Comparison of ENCODE assay signal across 19 cellular contexts in genomic region chr4:113169368-113169767, GRCh38.
A peak's percentile ranks its signal among the peaks of the same experiment; 100 is the strongest.
DNase-seq lines count a peak whose midpoint lies in the region; ATAC-seq, FAIRE-seq and TF ChIP-seq lines count a peak whose summit lies in the region.
"Had no signal": no experiment of that assay in that cellular context is flagged by ENCODE, and none has a peak within 500 bp of the region (broad histone marks: within the 10 kb centered on the region; RNA-seq: fewer than 3 reads in every experiment).

No MANE protein-coding gene starts in this region.

- H3K4me3 ChIP-seq in A549 (no peak overlapping the region), HUES64 (ENCODE audit: low read length) (no peak overlapping the region), hepatocyte (no peak overlapping the region), mesodermal cell (ENCODE audit: extremely low read depth, insufficient read depth, low read length, poor library complexity, severe bottlenecking) (no peak overlapping the region), Karpas-422 (ENCODE audit: low read length) (no peak overlapping the region)
- H3K4me3 ChIP-seq: BLaER1, esophagus muscularis mucosa, GM12878 had no signal

- 18% methylated on average over 5 of the region's 5 CpGs for WGBS in A549 (ENCODE audit: missing lambda C conversion rate)
- 59% methylated on average over 5 of the region's 5 CpGs for WGBS in HUES64
- WGBS in hepatocyte (ENCODE audit: low lambda C conversion rate, missing lambda C conversion rate), result 28% methylated on average over 5 of the region's 5 CpGs
- WGBS in mesodermal cell (ENCODE audit: insufficient coverage in 2 of 2), 2 experiments, result 54 to 57% methylated on average over 2 to 4 of the region's 5 CpGs

- H3K27me3 ChIP-seq in HUES64 (ENCODE audit: insufficient read depth, low read length) (no peaks in the 10 kb centered on the region), hepatocyte (no peaks in the 10 kb centered on the region), Karpas-422 (ENCODE audit: low read length) (no peaks in the 10 kb centered on the region)
- H3K27me3 ChIP-seq: BLaER1, esophagus muscularis mucosa had no signal

- TF ChIP-seq EP300 in A549 (IDR thresholded peaks at IDR 0.05), result no peak

- H3K9ac ChIP-seq in HUES64 (ENCODE audit: low read depth, low read length) (no peak overlapping the region), Karpas-422 (ENCODE audit: low read length) (no peak overlapping the region)
- H3K9ac ChIP-seq: BLaER1, parathyroid adenoma had no signal

- no peak overlapping the region for H3K27ac ChIP-seq in A549
- peak overlapping the region; percentile 7; the same call in 1 of the 2 replicates for H3K27ac ChIP-seq in HUES64 (ENCODE audit: low read depth, low read length)
- no peak overlapping the region for H3K27ac ChIP-seq in hepatocyte
- peak overlapping the region; percentile 23 for H3K27ac ChIP-seq in mesodermal cell (ENCODE audit: low read depth, low read length, severe bottlenecking)
- no peak overlapping the region for H3K27ac ChIP-seq in Karpas-422 (ENCODE audit: low read length)
- H3K27ac ChIP-seq: BLaER1, esophagus muscularis mucosa, parathyroid adenoma had no signal

- peak in 1 of 2 experiments; percentile 66; a peak in 3 of 6 replicates for ATAC-seq in A549
- no peak for ATAC-seq in HG02852 (IDR thresholded peaks at IDR 0.05; ENCODE audit: unreplicated experiment)
- ATAC-seq: GM12878 had no signal

- H3K36me3 ChIP-seq in HUES64 (ENCODE audit: insufficient read depth, low read length) (0 out of 2 replicates have a peak, but pooled peaks cover under 1% of the 10 kb centered on the region), hepatocyte (replicated peaks; ENCODE audit: insufficient read depth, low read depth) (no peaks in the 10 kb centered on the region), mesodermal cell (ENCODE audit: control insufficient read depth, insufficient read depth, low read length) (no peaks in the 10 kb centered on the region), Karpas-422 (ENCODE audit: insufficient read depth, low read length) (no peaks in the 10 kb centered on the region)
- H3K36me3 ChIP-seq: BLaER1, esophagus muscularis mucosa had no signal

- CTCF ChIA-PET in A549 (lab: Yijun Ruan, JAX), result no interaction called here

- H2AFZ ChIP-seq in hepatocyte (no peak overlapping the region), Karpas-422 (ENCODE audit: low read length) (no peak overlapping the region)
- H2AFZ ChIP-seq: parathyroid adenoma had no signal

- FAIRE-seq in A549 (lab: Jason Lieb, UNC), result no peak
- FAIRE-seq: GM12878, HTR-8/SVneo had no signal

- TF ChIP-seq RAD21 in A549 (conservative IDR thresholded peaks at IDR 0.05 in 1 of 2, IDR thresholded peaks at IDR 0.05 in 1 of 2), result no peak

- no peaks in the 10 kb centered on the region for H3K9me3 ChIP-seq in A549
- H3K9me3 ChIP-seq in HUES64 (ENCODE audit: insufficient read depth, low read depth, low read length), result no peaks in the 10 kb centered on the region
- no peaks in the 10 kb centered on the region for H3K9me3 ChIP-seq in hepatocyte (ENCODE audit: low read depth)
- no peaks in the 10 kb centered on the region for H3K9me3 ChIP-seq in mesodermal cell (ENCODE audit: control insufficient read depth, low read length)
- H3K9me3 ChIP-seq in Karpas-422 (ENCODE audit: low read length), result no peaks in the 10 kb centered on the region
- H3K9me3 ChIP-seq: BLaER1, esophagus muscularis mucosa had no signal

- POLR2A ChIA-PET in A549 (lab: Yijun Ruan, JAX), result interaction anchor here (0.6 kb wide), 1 partner anchor 591 kb away, joined by 4 read pairs; no protein-coding TSS in a partner anchor

- peaks cover 6% of the 10 kb centered on the region; the same call in 2 of the 3 replicates for H3K4me1 ChIP-seq in A549
- peaks cover 29% of the 10 kb centered on the region for H3K4me1 ChIP-seq in HUES64 (ENCODE audit: insufficient read depth, low read length)
- H3K4me1 ChIP-seq in hepatocyte (ENCODE audit: insufficient read depth), result peaks cover 14% of the 10 kb centered on the region
- H3K4me1 ChIP-seq in mesodermal cell (ENCODE audit: control insufficient read depth, insufficient read depth, low read length, poor library complexity, severe bottlenecking), result peaks cover 19% of the 10 kb centered on the region
- H3K4me1 ChIP-seq in Karpas-422 (ENCODE audit: low read length), result no peaks in the 10 kb centered on the region
- H3K4me1 ChIP-seq: BLaER1, parathyroid adenoma had no signal

- TF ChIP-seq CTCF in A549 (IDR thresholded peaks at IDR 0.05) (no peak), hepatocyte (IDR thresholded peaks at IDR 0.05; ENCODE audit: poor library complexity) (no peak)

- H3K4me2 ChIP-seq in A549 (peak overlapping the region; percentile 48; the same call in 2 of the 3 replicates), hepatocyte (peak overlapping the region; percentile 14), Karpas-422 (ENCODE audit: low read depth, low read length, poor library complexity, severe bottlenecking) (no peak overlapping the region)
- H3K4me2 ChIP-seq: BLaER1 had no signal

- no peak for TF ChIP-seq POLR2A in A549 (IDR thresholded peaks at IDR 0.05; ENCODE audit: low read length)

- H4K20me1 ChIP-seq in hepatocyte (ENCODE audit: insufficient read depth, poor library complexity, severe bottlenecking) (no peaks in the 10 kb centered on the region), Karpas-422 (ENCODE audit: insufficient read depth, low read depth, low read length) (no peaks in the 10 kb centered on the region)
- H4K20me1 ChIP-seq: BLaER1 had no signal

- H3K9me2 ChIP-seq in hepatocyte (replicated peaks; ENCODE audit: insufficient read depth), result no peaks in the 10 kb centered on the region
- H3K9me2 ChIP-seq in Karpas-422 (replicated peaks; ENCODE audit: insufficient read depth, low read length), result no peaks in the 10 kb centered on the region

- H3K79me2 ChIP-seq in hepatocyte (no peaks in the 10 kb centered on the region), Karpas-422 (ENCODE audit: low read length) (no peaks in the 10 kb centered on the region)
- H3K79me2 ChIP-seq: parathyroid adenoma had no signal

- DNase-seq in A549 (ENCODE audit: low read depth in 1 of 2, low spot score in 1 of 2) (peak in 1 of 2 experiments; percentile 18), hepatocyte (ENCODE audit: low spot score) (no peak), COLO829 (ENCODE audit: low spot score) (no peak), COR-L47 (lab: John Stamatoyannopoulos, UW) (no peak), Karpas-422 (no peak)
- DNase-seq: activated CD4-positive, CD25-positive, alpha-beta regulatory T cell treated with anti-CD3 and anti-CD28 coated beads, Interleukin-2, amount 50 U/mL, for 72 hours; effector memory CD4-positive, alpha-beta T cell; immature natural killer cell; naive B cell; NCI-H2107; NCI-H510A had no signal

TF ChIP-seq in A549, 52 proteins besides CTCF, POLR2A, EP300 and RAD21:
- peak; percentile 23 for TF ChIP-seq MAFK (IDR thresholded peaks at IDR 0.05; ENCODE audit: partially characterized antibody)
- no peak for TF ChIP-seq RNF2 (IDR thresholded peaks at IDR 0.05; ENCODE audit: borderline replicate concordance, low read depth)

Comparison
In these comparisons a context has a peak if more than half of its experiments do, and no peak if none do; other contexts are left out.
1. H3K27ac ChIP-seq: peak in HUES64 (single experiment) and mesodermal cell (single experiment); none in A549 (0 of 2), hepatocyte (single experiment) and Karpas-422 (single experiment).